2 cellular contexts compared by ENCODE assay signal in genomic region chrX:102714994-102715393, GRCh38.
TF ChIP-seq lines count a peak whose summit lies in the region.

No MANE protein-coding gene starts in this region.

TF ChIP-seq in SK-N-SH, 30 proteins besides CTCF, POLR2A, EP300 and RAD21 (continued from another document):
- TF ChIP-seq USF1 (IDR thresholded peaks at IDR 0.05; ENCODE audit: borderline replicate concordance, low read depth) (no peak), FOXJ3 (CRISPR knock-in tag; IDR thresholded peaks at IDR 0.05) (no peak), MEF2A (IDR thresholded peaks at IDR 0.05; ENCODE audit: borderline replicate concordance, low read depth) (no peak)

TF ChIP-seq in SK-N-SH treated with all-trans-retinoic acid at 6 μM for 48 hours, 23 proteins besides CTCF, POLR2A, EP300 and RAD21:
- TF ChIP-seq POU6F1 (CRISPR knock-in tag; IDR thresholded peaks at IDR 0.05; ENCODE audit: borderline replicate concordance, low read depth): no peak
- TF ChIP-seq TCF4 (CRISPR knock-in tag; IDR thresholded peaks at IDR 0.05; ENCODE audit: borderline replicate concordance): no peak
- TF ChIP-seq CREB5 (CRISPR knock-in tag; IDR thresholded peaks at IDR 0.05; ENCODE audit: low read depth): no peak
- TF ChIP-seq GLIS3 (CRISPR knock-in tag; IDR thresholded peaks at IDR 0.05): no peak
- TF ChIP-seq CSRNP3 (CRISPR knock-in tag; IDR thresholded peaks at IDR 0.05): no peak
- no peak for TF ChIP-seq ZNF565 (CRISPR knock-in tag; conservative IDR thresholded peaks at IDR 0.05; ENCODE audit: low read depth)
- no peak for TF ChIP-seq CSDC2 (CRISPR knock-in tag; IDR thresholded peaks at IDR 0.05)
- no peak for TF ChIP-seq ZFP3 (CRISPR knock-in tag; IDR thresholded peaks at IDR 0.05)
- TF ChIP-seq OSR1 (CRISPR knock-in tag; IDR thresholded peaks at IDR 0.05): no peak
- no peak for TF ChIP-seq ZNF8 (CRISPR knock-in tag; IDR thresholded peaks at IDR 0.05)
- no peak for TF ChIP-seq ISL1 (CRISPR knock-in tag; IDR thresholded peaks at IDR 0.05)
- no peak for TF ChIP-seq BACH2 (CRISPR knock-in tag; IDR thresholded peaks at IDR 0.05; ENCODE audit: borderline replicate concordance)
- no peak for TF ChIP-seq SNAI2 (CRISPR knock-in tag; IDR thresholded peaks at IDR 0.05)
- no peak for TF ChIP-seq PATZ1 (CRISPR knock-in tag; IDR thresholded peaks at IDR 0.05; ENCODE audit: borderline replicate concordance)
- TF ChIP-seq PPARA (CRISPR knock-in tag; IDR thresholded peaks at IDR 0.05; ENCODE audit: borderline replicate concordance): no peak
- TF ChIP-seq ESRRG (CRISPR knock-in tag; IDR thresholded peaks at IDR 0.05): no peak
